In the genomic region with DNA sequence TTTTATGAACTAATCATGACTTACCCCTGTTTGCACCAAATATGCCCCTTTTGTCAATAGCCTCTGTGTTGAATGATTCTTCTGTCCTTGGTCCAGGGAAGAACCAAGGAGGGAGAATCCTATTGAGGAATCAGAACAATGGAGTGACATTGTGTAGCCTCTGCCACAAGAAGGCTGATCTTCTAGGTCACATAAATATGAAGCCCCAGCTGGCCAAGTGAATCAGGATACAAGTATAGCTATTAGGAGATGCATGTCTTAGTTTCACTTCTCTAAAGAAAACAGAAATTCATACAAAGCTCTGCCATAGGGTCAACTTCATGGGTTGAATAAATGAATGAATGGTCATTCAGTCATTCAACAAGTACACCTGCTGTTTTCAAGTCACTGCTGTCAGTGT, we compare ENCODE assay signal across 15 cellular contexts.
"Had no signal": no experiment of that assay in that cellular context is flagged by ENCODE, and none has a peak within 500 bp of the region (broad histone marks: within the 10 kb centered on the region; RNA-seq: fewer than 3 reads in every experiment).

No MANE protein-coding gene starts in this region.

- H3K4me3 ChIP-seq: body of pancreas, prostate gland, sigmoid colon, uterus had no signal

- ATAC-seq: activated naive CD4-positive, alpha-beta T cell treated with anti-CD3 and anti-CD28 coated beads, Interleukin-2, amount 50 U/mL, for 72 hours; body of pancreas; natural killer cell treated with Interleukin-12 subunit alpha and Interleukin-12 subunit beta and Interleukin-15 and Interleukin-18, amount 100 ng/mL, for 72 hours had no signal

- DNase-seq: activated effector memory CD4-positive, alpha-beta T cell treated with Interleukin-2 at 50 U/mL for 16 hours; activated T-cell treated with anti-CD3 and anti-CD28 coated beads, Interleukin-2, amount 50 U/mL, for 1 hour; amniotic stem cell; body of pancreas; cortex of kidney; erythroblast; mammary epithelial cell; sigmoid colon; stimulated activated CD4-positive, alpha-beta T cell treated with anti-CD3 and anti-CD28 coated beads, Interleukin-2, amount 100 ng/mL, for 48 hours; stimulated activated naive CD4-positive, alpha-beta T cell treated with Interleukin-2 at 50 U/mL for 16 hours; T-helper 2 cell; uterus had no signal

- H3K36me3 ChIP-seq: prostate gland, sigmoid colon, uterus had no signal

- H3K9me3 ChIP-seq: body of pancreas, prostate gland, sigmoid colon, uterus had no signal

- H3K27me3 ChIP-seq: body of pancreas, sigmoid colon, uterus had no signal

- H3K4me1 ChIP-seq: prostate gland, uterus had no signal

- H3K27ac ChIP-seq: body of pancreas, prostate gland, uterus had no signal
